In genomic region chr1:77682442-77683141, GRCh38 we compare ENCODE assay signal across 8 cellular contexts. TPM values are rescaled to one million over a fixed set of nuclear protein-coding genes. Genes with fewer than 3 reads are reported as not detected.
DNase-seq lines count a peak whose midpoint lies in the region; ATAC-seq and TF ChIP-seq lines count a peak whose summit lies in the region.

Gene ZZZ3, minus strand, starts transcription at chr1:77682658. Its CDS starts 49,304 bp downstream, at chr1:77633354.

- ATAC-seq in GM21717 (IDR thresholded peaks at IDR 0.05; ENCODE audit: unreplicated experiment) (peak; percentile 78), esophagus mucosa (peak; percentile 89)
- peak; percentile 73 to 74 for ATAC-seq in activated T-cell treated with anti-CD3 and anti-CD28 coated beads, Interleukin-2, amount 50 U/mL, for 4 hours

- no peaks in the 10 kb centered on the region for H3K27me3 ChIP-seq in muscle layer of duodenum (ENCODE audit: low read depth, low read length)

- H3K27me3 Mint-ChIP-seq in activated T-cell treated with anti-CD3 and anti-CD28 coated beads, Interleukin-2, amount 50 U/mL, for 4 hours (ENCODE audit: low read depth), result no peaks in the 10 kb centered on the region

- H3K9me3 Mint-ChIP-seq in activated T-cell treated with anti-CD3 and anti-CD28 coated beads, Interleukin-2, amount 50 U/mL, for 4 hours, result no peaks in the 10 kb centered on the region

- in situ Hi-C loops in KBM-7 (cut with MboI; ENCODE audit: low pct_unique_long_range_greater_than_20kb, low sequenced_read_pairs), result no loop called here

- H3K36me3 ChIP-seq in muscle layer of duodenum (ENCODE audit: control insufficient read depth in 1 of 2, insufficient read depth in 2 of 2, low read length in 2 of 2), result no peaks in the 10 kb centered on the region

- H3K27ac ChIP-seq in muscle layer of duodenum (ENCODE audit: low read length), result peak within 1 kb of the TSS; percentile 95

- peak within 1 kb of the TSS; percentile 99 to 100 for H3K4me3 ChIP-seq in muscle layer of duodenum (ENCODE audit: low read depth in 1 of 2, low read length in 2 of 2)

- H3K9me3 ChIP-seq in muscle layer of duodenum (ENCODE audit: control insufficient read depth in 1 of 2, low read length in 2 of 2), result no peaks in the 10 kb centered on the region

- H3K36me3 Mint-ChIP-seq in activated T-cell treated with anti-CD3 and anti-CD28 coated beads, Interleukin-2, amount 50 U/mL, for 4 hours (ENCODE audit: insufficient read depth), result peaks cover 6% of the 10 kb centered on the region

- peaks cover 41% of the 10 kb centered on the region for H3K4me1 Mint-ChIP-seq in activated T-cell treated with anti-CD3 and anti-CD28 coated beads, Interleukin-2, amount 50 U/mL, for 4 hours (ENCODE audit: low read depth)

- peak within 1 kb of the TSS; percentile 99 for H3K4me3 Mint-ChIP-seq in activated T-cell treated with anti-CD3 and anti-CD28 coated beads, Interleukin-2, amount 50 U/mL, for 4 hours

- peaks cover 19 to 30% of the 10 kb centered on the region in 2 donors for H3K4me1 ChIP-seq in muscle layer of duodenum (ENCODE audit: control insufficient read depth in 1 of 2, insufficient read depth in 2 of 2, low read length in 2 of 2)

- peak; percentile 98 for DNase-seq in DMS53 (lab: John Stamatoyannopoulos, UW)
- peak; percentile 94 for DNase-seq in KBM-7
- peak; percentile 91 for DNase-seq in activated T-cell treated with anti-CD3 and anti-CD28 coated beads, Interleukin-2, amount 50 U/mL, for 4 hours
- DNase-seq in stimulated activated CD8-positive, alpha-beta memory T cell treated with anti-CD3 and anti-CD28 coated beads, Interleukin-7, amount 100 ng/mL, for 4 hours (ENCODE audit: low read depth in 2 of 2), result peak; percentile 85 to 87

TF ChIP-seq in PFSK-1, 5 proteins besides CTCF, POLR2A, EP300 and RAD21:
- TF ChIP-seq FOXP2 (optimal IDR thresholded peaks at IDR 0.05; ENCODE audit: borderline replicate concordance, extremely low read depth, extremely low read length, insufficient read depth) (no peak), SIN3A (IDR thresholded peaks at IDR 0.05; ENCODE audit: borderline replicate concordance, insufficient read depth, low read length) (peak; percentile 45; the same call in 1 of the 2 replicates), REST (IDR thresholded peaks at IDR 0.05; ENCODE audit: insufficient read depth in 1 of 2, low read depth in 2 of 2, low read length in 2 of 2) (peak in 1 of 2 experiments; percentile 40; a peak in 1 of 4 replicates), POLR2AphosphoS5 (IDR thresholded peaks at IDR 0.05; ENCODE audit: low read depth, low read length) (peak; percentile 90), TAF1 (IDR thresholded peaks at IDR 0.05; ENCODE audit: borderline replicate concordance, insufficient read depth, low read length) (peak; percentile 96)

RNA-seq across cellular contexts. Expression of gene ZZZ3, which starts in this region (rescaled TPM):
- 24.8 TPM for polyA plus RNA-seq in PFSK-1 (2012; ENCODE audit: insufficient read length, low read depth)
- total RNA-seq in activated T-cell treated with anti-CD3 and anti-CD28 coated beads, Interleukin-2, amount 50 U/mL, for 4 hours, result 10 to 100 TPM; 54.4 to 56.1 (median 55.8) TPM
- total RNA-seq in esophagus mucosa, result 24.9 TPM

Comparison
In these comparisons a context has a peak if more than half of its experiments do, and no peak if none do; other contexts are left out.
1. Peak in every context shown above with its lines: DNase-seq, ATAC-seq, H3K4me3 ChIP-seq and H3K27ac ChIP-seq.